ENCODE assay signal across 10 cellular contexts in the genomic region with DNA sequence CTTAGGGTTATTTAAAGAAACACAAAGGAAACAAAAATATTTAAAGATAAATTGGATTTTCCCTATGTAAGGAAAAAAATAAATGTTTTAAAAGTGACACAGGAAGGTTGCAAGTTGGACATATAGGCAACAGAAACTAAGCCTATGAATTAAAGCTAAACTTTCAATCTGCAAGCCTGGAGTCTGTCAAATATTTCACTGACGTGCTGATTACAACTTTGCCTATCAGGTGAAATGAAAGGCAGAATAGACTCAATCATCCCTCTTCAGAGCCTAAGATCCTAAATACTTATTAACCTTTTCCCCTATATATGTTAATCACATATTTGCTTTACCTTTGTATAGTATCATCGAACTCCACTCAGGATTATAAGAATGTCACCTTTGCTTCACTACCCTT.
"Had no signal": no experiment of that assay in that cellular context is flagged by ENCODE, and none has a peak within 500 bp of the region (broad histone marks: within the 10 kb centered on the region; RNA-seq: fewer than 3 reads in every experiment).

No MANE protein-coding gene starts in this region.

- H3K9ac ChIP-seq: GM23248 had no signal

- H3K27ac ChIP-seq: GM23248 had no signal

- H3K36me3 ChIP-seq: HAP-1 had no signal

- H3K4me1 ChIP-seq: HAP-1 had no signal

- H3K9me3 ChIP-seq: HAP-1 had no signal

- DNase-seq: GM23248, GOT3, H7, H9, HCEC 1CT, HFFc6 had no signal

- H3K4me3 ChIP-seq: GM23248, GM23338, HAP-1 had no signal

- FAIRE-seq: H1, H54 had no signal

- H2AFZ ChIP-seq: GM23248, GM23338 had no signal

- H3K4me2 ChIP-seq: GM23338 had no signal
